1 cellular context compared by ENCODE assay signal in the genomic region with DNA sequence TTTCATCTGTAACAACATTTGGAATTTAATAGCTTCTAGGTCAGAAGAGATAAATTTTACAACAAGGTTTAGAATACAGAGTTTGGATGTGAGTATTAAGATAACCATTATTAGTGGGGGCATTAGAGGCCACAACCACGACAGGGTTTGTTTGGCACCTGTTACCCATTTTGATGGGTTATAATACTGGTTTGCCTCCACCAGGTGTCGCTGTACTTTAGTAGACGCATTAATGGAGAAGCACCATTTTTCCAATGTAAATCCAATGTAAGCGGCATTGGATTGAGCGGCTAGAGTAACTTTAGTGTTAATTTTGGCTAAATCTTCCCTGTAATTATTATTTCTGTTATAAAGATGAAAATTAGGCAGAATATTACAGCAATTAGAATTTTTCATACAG.
TF ChIP-seq lines count a peak whose summit lies in the region.

No MANE protein-coding gene starts in this region.

TF ChIP-seq in H1, 55 proteins besides CTCF, POLR2A, EP300 and RAD21 (continued from another document):
- TF ChIP-seq, protein P1, sequence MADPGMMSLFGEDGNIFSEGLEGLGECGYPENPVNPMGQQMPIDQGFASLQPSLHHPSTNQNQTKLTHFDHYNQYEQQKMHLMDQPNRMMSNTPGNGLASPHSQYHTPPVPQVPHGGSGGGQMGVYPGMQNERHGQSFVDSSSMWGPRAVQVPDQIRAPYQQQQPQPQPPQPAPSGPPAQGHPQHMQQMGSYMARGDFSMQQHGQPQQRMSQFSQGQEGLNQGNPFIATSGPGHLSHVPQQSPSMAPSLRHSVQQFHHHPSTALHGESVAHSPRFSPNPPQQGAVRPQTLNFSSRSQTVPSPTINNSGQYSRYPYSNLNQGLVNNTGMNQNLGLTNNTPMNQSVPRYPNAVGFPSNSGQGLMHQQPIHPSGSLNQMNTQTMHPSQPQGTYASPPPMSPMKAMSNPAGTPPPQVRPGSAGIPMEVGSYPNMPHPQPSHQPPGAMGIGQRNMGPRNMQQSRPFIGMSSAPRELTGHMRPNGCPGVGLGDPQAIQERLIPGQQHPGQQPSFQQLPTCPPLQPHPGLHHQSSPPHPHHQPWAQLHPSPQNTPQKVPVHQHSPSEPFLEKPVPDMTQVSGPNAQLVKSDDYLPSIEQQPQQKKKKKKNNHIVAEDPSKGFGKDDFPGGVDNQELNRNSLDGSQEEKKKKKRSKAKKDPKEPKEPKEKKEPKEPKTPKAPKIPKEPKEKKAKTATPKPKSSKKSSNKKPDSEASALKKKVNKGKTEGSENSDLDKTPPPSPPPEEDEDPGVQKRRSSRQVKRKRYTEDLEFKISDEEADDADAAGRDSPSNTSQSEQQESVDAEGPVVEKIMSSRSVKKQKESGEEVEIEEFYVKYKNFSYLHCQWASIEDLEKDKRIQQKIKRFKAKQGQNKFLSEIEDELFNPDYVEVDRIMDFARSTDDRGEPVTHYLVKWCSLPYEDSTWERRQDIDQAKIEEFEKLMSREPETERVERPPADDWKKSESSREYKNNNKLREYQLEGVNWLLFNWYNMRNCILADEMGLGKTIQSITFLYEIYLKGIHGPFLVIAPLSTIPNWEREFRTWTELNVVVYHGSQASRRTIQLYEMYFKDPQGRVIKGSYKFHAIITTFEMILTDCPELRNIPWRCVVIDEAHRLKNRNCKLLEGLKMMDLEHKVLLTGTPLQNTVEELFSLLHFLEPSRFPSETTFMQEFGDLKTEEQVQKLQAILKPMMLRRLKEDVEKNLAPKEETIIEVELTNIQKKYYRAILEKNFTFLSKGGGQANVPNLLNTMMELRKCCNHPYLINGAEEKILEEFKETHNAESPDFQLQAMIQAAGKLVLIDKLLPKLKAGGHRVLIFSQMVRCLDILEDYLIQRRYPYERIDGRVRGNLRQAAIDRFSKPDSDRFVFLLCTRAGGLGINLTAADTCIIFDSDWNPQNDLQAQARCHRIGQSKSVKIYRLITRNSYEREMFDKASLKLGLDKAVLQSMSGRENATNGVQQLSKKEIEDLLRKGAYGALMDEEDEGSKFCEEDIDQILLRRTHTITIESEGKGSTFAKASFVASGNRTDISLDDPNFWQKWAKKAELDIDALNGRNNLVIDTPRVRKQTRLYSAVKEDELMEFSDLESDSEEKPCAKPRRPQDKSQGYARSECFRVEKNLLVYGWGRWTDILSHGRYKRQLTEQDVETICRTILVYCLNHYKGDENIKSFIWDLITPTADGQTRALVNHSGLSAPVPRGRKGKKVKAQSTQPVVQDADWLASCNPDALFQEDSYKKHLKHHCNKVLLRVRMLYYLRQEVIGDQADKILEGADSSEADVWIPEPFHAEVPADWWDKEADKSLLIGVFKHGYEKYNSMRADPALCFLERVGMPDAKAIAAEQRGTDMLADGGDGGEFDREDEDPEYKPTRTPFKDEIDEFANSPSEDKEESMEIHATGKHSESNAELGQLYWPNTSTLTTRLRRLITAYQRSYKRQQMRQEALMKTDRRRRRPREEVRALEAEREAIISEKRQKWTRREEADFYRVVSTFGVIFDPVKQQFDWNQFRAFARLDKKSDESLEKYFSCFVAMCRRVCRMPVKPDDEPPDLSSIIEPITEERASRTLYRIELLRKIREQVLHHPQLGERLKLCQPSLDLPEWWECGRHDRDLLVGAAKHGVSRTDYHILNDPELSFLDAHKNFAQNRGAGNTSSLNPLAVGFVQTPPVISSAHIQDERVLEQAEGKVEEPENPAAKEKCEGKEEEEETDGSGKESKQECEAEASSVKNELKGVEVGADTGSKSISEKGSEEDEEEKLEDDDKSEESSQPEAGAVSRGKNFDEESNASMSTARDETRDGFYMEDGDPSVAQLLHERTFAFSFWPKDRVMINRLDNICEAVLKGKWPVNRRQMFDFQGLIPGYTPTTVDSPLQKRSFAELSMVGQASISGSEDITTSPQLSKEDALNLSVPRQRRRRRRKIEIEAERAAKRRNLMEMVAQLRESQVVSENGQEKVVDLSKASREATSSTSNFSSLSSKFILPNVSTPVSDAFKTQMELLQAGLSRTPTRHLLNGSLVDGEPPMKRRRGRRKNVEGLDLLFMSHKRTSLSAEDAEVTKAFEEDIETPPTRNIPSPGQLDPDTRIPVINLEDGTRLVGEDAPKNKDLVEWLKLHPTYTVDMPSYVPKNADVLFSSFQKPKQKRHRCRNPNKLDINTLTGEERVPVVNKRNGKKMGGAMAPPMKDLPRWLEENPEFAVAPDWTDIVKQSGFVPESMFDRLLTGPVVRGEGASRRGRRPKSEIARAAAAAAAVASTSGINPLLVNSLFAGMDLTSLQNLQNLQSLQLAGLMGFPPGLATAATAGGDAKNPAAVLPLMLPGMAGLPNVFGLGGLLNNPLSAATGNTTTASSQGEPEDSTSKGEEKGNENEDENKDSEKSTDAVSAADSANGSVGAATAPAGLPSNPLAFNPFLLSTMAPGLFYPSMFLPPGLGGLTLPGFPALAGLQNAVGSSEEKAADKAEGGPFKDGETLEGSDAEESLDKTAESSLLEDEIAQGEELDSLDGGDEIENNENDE (IDR thresholded peaks at IDR 0.05; ENCODE audit: insufficient replicate concordance, low read length) = no peak
- TF ChIP-seq SRF (IDR thresholded peaks at IDR 0.05; ENCODE audit: low read depth, low read length) (no peak), YY1 (IDR thresholded peaks at IDR 0.05; ENCODE audit: low read depth, low read length) (no peak), HDAC6 (IDR thresholded peaks at IDR 0.05; ENCODE audit: low read depth, low read length) (no peak), RFX5 (IDR thresholded peaks at IDR 0.05; ENCODE audit: borderline replicate concordance, low read depth, low read length) (no peak), POU5F1 (IDR thresholded peaks at IDR 0.05; ENCODE audit: low read depth, low read length) (no peak), TEAD4 (IDR thresholded peaks at IDR 0.05; ENCODE audit: low read depth, low read length) (no peak), SP4 (IDR thresholded peaks at IDR 0.05; ENCODE audit: low read length) (no peak), FOSL1 (IDR thresholded peaks at IDR 0.05; ENCODE audit: insufficient read depth, low read depth, low read length) (no peak), GABPA (IDR thresholded peaks at IDR 0.05; ENCODE audit: borderline replicate concordance, insufficient read depth, low read length) (no peak), MAFK (IDR thresholded peaks at IDR 0.05; ENCODE audit: low read depth, low read length) (no peak), ASH2L (IDR thresholded peaks at IDR 0.05; ENCODE audit: low read length) (no peak), PHF8 (conservative IDR thresholded peaks at IDR 0.05; ENCODE audit: low read depth, low read length) (no peak), SP1 (IDR thresholded peaks at IDR 0.05; ENCODE audit: low read depth, low read length) (no peak), POLR2AphosphoS5 (IDR thresholded peaks at IDR 0.05; ENCODE audit: low read depth, low read length) (no peak)
- TF ChIP-seq, protein P2, sequence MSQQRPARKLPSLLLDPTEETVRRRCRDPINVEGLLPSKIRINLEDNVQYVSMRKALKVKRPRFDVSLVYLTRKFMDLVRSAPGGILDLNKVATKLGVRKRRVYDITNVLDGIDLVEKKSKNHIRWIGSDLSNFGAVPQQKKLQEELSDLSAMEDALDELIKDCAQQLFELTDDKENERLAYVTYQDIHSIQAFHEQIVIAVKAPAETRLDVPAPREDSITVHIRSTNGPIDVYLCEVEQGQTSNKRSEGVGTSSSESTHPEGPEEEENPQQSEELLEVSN (IDR thresholded peaks at IDR 0.05) = no peak
